8 cellular contexts compared by ENCODE assay signal in the genomic region with DNA sequence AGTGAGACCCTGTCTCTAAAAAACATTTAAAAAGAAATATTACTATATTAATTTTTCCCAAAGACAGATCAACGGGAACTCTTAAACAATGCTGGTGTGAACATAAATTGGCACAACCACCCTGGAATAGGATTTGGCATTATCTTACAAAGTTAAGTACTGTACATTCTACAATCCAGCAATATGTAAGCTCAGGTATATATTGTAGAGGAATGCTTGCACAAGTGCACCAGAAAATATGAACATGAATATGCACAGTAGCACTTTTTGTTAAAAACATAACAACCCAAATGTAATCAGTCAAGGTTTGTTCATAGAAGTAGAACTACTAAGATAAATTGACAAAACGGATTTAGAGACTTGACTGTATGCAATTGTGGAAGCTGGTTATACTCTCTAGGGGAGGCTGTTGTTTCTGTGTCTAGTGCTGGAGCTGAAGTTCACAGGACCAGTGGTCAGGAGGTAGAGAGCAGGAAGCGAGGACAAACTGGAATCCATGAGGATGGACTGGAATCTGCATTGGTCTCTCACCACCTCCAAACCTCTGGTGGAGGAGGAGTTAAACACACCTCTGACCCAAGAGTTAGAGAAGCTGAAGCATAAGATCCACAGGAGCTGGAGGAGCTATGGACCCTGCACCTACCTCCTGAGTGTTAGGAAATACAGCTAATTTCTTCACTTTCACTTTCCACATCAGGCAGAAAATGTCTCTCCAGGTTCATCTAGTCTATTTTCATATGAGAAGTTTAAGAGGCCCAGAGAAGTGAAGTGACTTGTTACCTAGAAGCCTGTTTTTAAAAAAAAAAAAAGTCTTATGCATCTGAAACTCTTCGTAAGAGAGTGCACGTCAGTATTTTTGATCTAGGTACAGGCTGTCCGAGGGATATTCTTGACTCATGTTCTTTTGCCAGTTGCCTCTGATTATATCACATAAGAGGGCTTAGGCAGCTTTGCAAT. TPM values are rescaled to one million over a fixed set of nuclear protein-coding genes. Genes with fewer than 3 reads are reported as not detected.
DNase-seq lines count a peak whose midpoint lies in the region; ATAC-seq and TF ChIP-seq lines count a peak whose summit lies in the region.

No MANE protein-coding gene starts in this region.

- H3K4me2 ChIP-seq in DND-41 (ENCODE audit: insufficient read depth, low read length), result no peak overlapping the region

- no peak for DNase-seq in DND-41
- DNase-seq in Peyer's patch, result no peak
- DNase-seq in glomerular visceral epithelial cell (ENCODE audit: extremely low spot score), result peak; percentile 33
- DNase-seq in stimulated activated naive CD8-positive, alpha-beta T cell treated with anti-CD3 and anti-CD28 coated beads, Interleukin-15, Interleukin-2, amounts not matched to agents 100 U/mL and 50 U/mL, for 24 hours, result no peak
- DNase-seq in activated CD8-positive, alpha-beta memory T cell treated with anti-CD3 and anti-CD28 coated beads, Interleukin-2, amount 50 U/mL, for 4 hours, result no peak
- DNase-seq in retina, result no peak

- H3K9ac ChIP-seq in DND-41 (ENCODE audit: low read depth, low read length), result no peak overlapping the region

- H3K36me3 ChIP-seq in DND-41 (ENCODE audit: insufficient read depth, low read length) (no peaks in the 10 kb centered on the region), Peyer's patch (no peaks in the 10 kb centered on the region)

- H3K27me3 ChIP-seq in DND-41 (ENCODE audit: insufficient read depth, low read length, poor library complexity), result no peaks in the 10 kb centered on the region
- no peaks in the 10 kb centered on the region for H3K27me3 ChIP-seq in Peyer's patch

- no peak overlapping the region for H3K27ac ChIP-seq in DND-41 (ENCODE audit: low read length)
- peak overlapping the region in 3 of 4 donors; percentile 26 to 56 (median 39) for H3K27ac ChIP-seq in Peyer's patch

- H3K4me1 ChIP-seq in DND-41 (ENCODE audit: insufficient read depth, low read length) (no peaks in the 10 kb centered on the region), Peyer's patch (no peaks in the 10 kb centered on the region)

- H3K79me2 ChIP-seq in DND-41 (ENCODE audit: insufficient read depth, low read length), result no peaks in the 10 kb centered on the region

- H4K20me1 ChIP-seq in DND-41 (ENCODE audit: insufficient read depth, low read length), result no peaks in the 10 kb centered on the region

- ATAC-seq in DND-41 (ENCODE audit: insufficient read depth, low read depth) (peak; percentile 60), GM21529 (IDR thresholded peaks at IDR 0.05; ENCODE audit: unreplicated experiment) (peak; percentile 69), esophagus mucosa (no peak)
- ATAC-seq in stimulated activated naive CD8-positive, alpha-beta T cell treated with anti-CD3 and anti-CD28 coated beads, Interleukin-15, Interleukin-2, amounts not matched to agents 100 U/mL and 50 U/mL, for 24 hours, result peak; percentile 84

- no peak for TF ChIP-seq POLR2A in Peyer's patch (IDR thresholded peaks at IDR 0.05)

- H3K9me3 ChIP-seq in DND-41 (ENCODE audit: insufficient read depth, low read length, severe bottlenecking), result no peaks in the 10 kb centered on the region
- no peaks in the 10 kb centered on the region for H3K9me3 ChIP-seq in Peyer's patch

- H3K4me3 ChIP-seq in DND-41 (ENCODE audit: low read depth in 1 of 2, low read length in 2 of 2), result no peak overlapping the region
- peak overlapping the region in 3 of 4 donors; percentile 14 to 52 (median 35) for H3K4me3 ChIP-seq in Peyer's patch

- TF ChIP-seq CTCF in DND-41 (IDR thresholded peaks at IDR 0.05; ENCODE audit: borderline replicate concordance, extremely low read depth, low read length, poor library complexity, severe bottlenecking) (no peak), Peyer's patch (IDR thresholded peaks at IDR 0.05) (peak in 1 of 6 experiments; percentile 8)

- no peak overlapping the region for H2AFZ ChIP-seq in DND-41 (ENCODE audit: low read depth, low read length)

RNA-seq across cellular contexts. Expression of a gene that starts 20.3 kb away (rescaled TPM):
- total RNA-seq in Peyer's patch (10 to 100 TPM; 31.1 to 49.6 (median 39.2) TPM), esophagus mucosa (14.1 TPM)

Comparison
In these comparisons a context has a peak if more than half of its experiments do, and no peak if none do; other contexts are left out.
1. H3K4me3 ChIP-seq: peak in Peyer's patch (3 of 4); none in DND-41 (0 of 2).